In genomic region chr5:40678021-40678939, GRCh38 we compare ENCODE assay signal across 8 cellular contexts. TPM values are rescaled to one million over a fixed set of nuclear protein-coding genes. Genes with fewer than 3 reads are reported as not detected.
A peak's percentile ranks its signal among the peaks of the same experiment; 100 is the strongest.
DNase-seq lines count a peak whose midpoint lies in the region; ATAC-seq and TF ChIP-seq lines count a peak whose summit lies in the region.

No MANE protein-coding gene starts in this region.

- TF ChIP-seq POLR2A in NB4 (IDR thresholded peaks at IDR 0.05; ENCODE audit: extremely low read depth, insufficient read length), result no peak

- ATAC-seq in HG03571 (IDR thresholded peaks at IDR 0.05; ENCODE audit: unreplicated experiment) (no peak), esophagus mucosa (no peak)

- DNase-seq in Calu3 (no peak), NB4 (ENCODE audit: low read depth) (peak; percentile 65), caudate nucleus (lab: John Stamatoyannopoulos, UW) (no peak), myocyte (ENCODE audit: low read depth) (peak; percentile 41), GM19238 (ENCODE audit: insufficient read length, low spot score) (no peak), KG1 (lab: John Stamatoyannopoulos, UW) (no peak)

- no peaks in the 10 kb centered on the region for H3K27me3 Mint-ChIP-seq in Calu3 (ENCODE audit: unreplicated experiment)

- peaks cover 55% of the 10 kb centered on the region for H3K36me3 Mint-ChIP-seq in Calu3 (ENCODE audit: insufficient read depth, unreplicated experiment)

- no TSS peak for BruUV-seq in Calu3 (replicated peaks; lab: Mats Ljungman, UMichigan)

- TF ChIP-seq CTCF in Calu3 (IDR thresholded peaks at IDR 0.05; ENCODE audit: unreplicated experiment) (no peak), NB4 (IDR thresholded peaks at IDR 0.05; ENCODE audit: low read depth, low read length) (no peak)

- CTCF ChIA-PET in Calu3 (lab: Charles Lee), result interaction anchor here (0.7 kb wide), 2 partner anchors 130 to 160 kb away, joined by 3 read pairs; no protein-coding TSS in a partner anchor

- peak overlapping the region; percentile 75 for H3K4me3 ChIP-seq in NB4 (ENCODE audit: low read depth, low read length)

- intact Hi-C loops in Calu3 (cut with micrococcal nuclease; ENCODE audit: unreplicated experiment), result loop anchor here (2.0 kb wide), 2 partner anchors 125 to 191 kb away; no protein-coding TSS in a partner anchor

- H3K4me3 Mint-ChIP-seq in Calu3 (ENCODE audit: low read depth, unreplicated experiment), result peak overlapping the region; percentile 98

- peaks cover 14% of the 10 kb centered on the region for H3K4me1 Mint-ChIP-seq in Calu3 (ENCODE audit: low read depth, unreplicated experiment)

- peak overlapping the region; percentile 83 for H3K27ac Mint-ChIP-seq in Calu3 (ENCODE audit: unreplicated experiment)

- H3K9me3 Mint-ChIP-seq in Calu3 (ENCODE audit: low read depth, unreplicated experiment), result no peaks in the 10 kb centered on the region

- peak overlapping the region; percentile 26 for H3K27ac ChIP-seq in caudate nucleus (ENCODE audit: low read depth, low read length)

RNA-seq across cellular contexts. Expression of gene PTGER4, which starts 1.4 kb away (rescaled TPM):
- 28.5 and 28.7 TPM in 2 replicates for total RNA-seq in Calu3 (2022)
- total RNA-seq in myocyte, result 58.6 and 59.5 TPM in 2 replicates
- 5.6 TPM for polyA plus RNA-seq in myocyte (2012)
- total RNA-seq in esophagus mucosa, result 1.5 TPM

Comparison
In these comparisons a context has a peak if more than half of its experiments do, and no peak if none do; other contexts are left out.
1. DNase-seq: peak in NB4 (single experiment) and myocyte (single experiment); none in Calu3 (single experiment), caudate nucleus (0 of 61), GM19238 (single experiment) and KG1 (single experiment).
2. RNA of gene PTGER4, which starts 1.4 kb away (total RNA-seq): 58.6 to 59.5 TPM in myocyte and 28.5 to 28.7 TPM in Calu3; 1.5 TPM in esophagus mucosa (single experiment); every median in the first group is over 10 times any median in the second.